In genomic region chr6:35722121-35722761, GRCh38 we compare ENCODE assay signal across 15 cellular contexts. TPM values are rescaled to one million over a fixed set of nuclear protein-coding genes. Genes with fewer than 3 reads are reported as not detected.
DNase-seq lines count a peak whose midpoint lies in the region; ATAC-seq and TF ChIP-seq lines count a peak whose summit lies in the region.
"Had no signal": no experiment of that assay in that cellular context is flagged by ENCODE, and none has a peak within 500 bp of the region (broad histone marks: within the 10 kb centered on the region; RNA-seq: fewer than 3 reads in every experiment).

No MANE protein-coding gene starts in this region.

- H3K27ac ChIP-seq in Peyer's patch (peak overlapping the region in 3 of 4 donors; percentile 91 to 100 (median 100)), coronary artery (peak overlapping the region; percentile 78 to 100), mucosa of rectum (ENCODE audit: low read depth in 2 of 2, low read length in 2 of 2) (peak overlapping the region; percentile 45 to 74), testis (peak overlapping the region; percentile 97 to 98), SJCRH30 (no peak overlapping the region)
- H3K27ac ChIP-seq: epithelial cell of prostate had no signal

- H3K9ac ChIP-seq in mucosa of rectum (ENCODE audit: low read depth in 1 of 2, low read length in 2 of 2) = peak overlapping the region in 1 of 2 donors; percentile 28

- ATAC-seq in GM21528 (IDR thresholded peaks at IDR 0.05; ENCODE audit: low FRiP score, unreplicated experiment) = no peak
- ATAC-seq: activated CD8-positive, alpha-beta T cell treated with anti-CD3 and anti-CD28 coated beads, Interleukin-2, amount 10 ng/mL, durations not matched to agents 7 days and 5 days had no signal

- no peaks in the 10 kb centered on the region for H3K36me3 ChIP-seq in Peyer's patch
- H3K36me3 ChIP-seq in mucosa of rectum (ENCODE audit: control insufficient read depth in 2 of 2, insufficient read depth in 2 of 2, low read length in 2 of 2) = peaks cover 0 to 1% of the 10 kb centered on the region in 2 donors
- H3K36me3 ChIP-seq in testis (ENCODE audit: low read depth, missing control alignments) = no peaks in the 10 kb centered on the region
- no peaks in the 10 kb centered on the region for H3K36me3 ChIP-seq in SJCRH30

- H3K4me1 ChIP-seq in Peyer's patch = peaks cover 25 to 93% (median 62%) of the 10 kb centered on the region in 4 donors
- H3K4me1 ChIP-seq in mucosa of rectum (ENCODE audit: control insufficient read depth in 2 of 2, insufficient read depth in 2 of 2, low read length in 2 of 2) = peaks cover 55 to 56% of the 10 kb centered on the region in 2 donors
- peaks cover 96% of the 10 kb centered on the region for H3K4me1 ChIP-seq in testis
- H3K4me1 ChIP-seq in SJCRH30 = peaks cover 10% of the 10 kb centered on the region

- WGBS in testis, 2 donors = 26 to 48% methylated on average over 10 of the region's 10 CpGs

- DNase-seq in Peyer's patch (peak in 2 of 3 donors; percentile 82 to 86), coronary artery (ENCODE audit: low spot score) (peak; percentile 79), testis (peak; percentile 78), SJCRH30 (no peak)
- DNase-seq in activated CD8-positive, alpha-beta memory T cell treated with anti-CD3 and anti-CD28 coated beads for 24 hours = no peak
- DNase-seq: activated CD8-positive, alpha-beta T cell treated with anti-CD3 and anti-CD28 coated beads, Interleukin-2, amount 10 ng/mL, durations not matched to agents 7 days and 5 days; anterior cingulate cortex; Kasumi-1; OCI-M1; stimulated activated CD4-positive, alpha-beta T cell treated with anti-CD3 and anti-CD28 coated beads, Interleukin-15, amount 100 ng/mL, for 24 hours had no signal

- TF ChIP-seq CTCF in Peyer's patch (IDR thresholded peaks at IDR 0.05) (peak in 2 of 6 experiments; percentile 28 to 37), coronary artery (IDR thresholded peaks at IDR 0.05) (no peak), testis (IDR thresholded peaks at IDR 0.05) (no peak)

- intact Hi-C loops in testis (cut with DNase I; ENCODE audit: low total_unique reads) = no loop called here

- H3K27me3 ChIP-seq in Peyer's patch = no peaks in the 10 kb centered on the region
- no peaks in the 10 kb centered on the region for H3K27me3 ChIP-seq in mucosa of rectum (ENCODE audit: control insufficient read depth in 2 of 2, insufficient read depth in 2 of 2, low read length in 2 of 2)
- no peaks in the 10 kb centered on the region for H3K27me3 ChIP-seq in testis
- peaks cover 12% of the 10 kb centered on the region; the same call in 1 of the 2 replicates for H3K27me3 ChIP-seq in SJCRH30

- no peaks in the 10 kb centered on the region for H3K9me3 ChIP-seq in Peyer's patch
- H3K9me3 ChIP-seq in mucosa of rectum (ENCODE audit: control insufficient read depth in 2 of 2, low read length in 2 of 2) = no peaks in the 10 kb centered on the region
- H3K9me3 ChIP-seq in testis = no peaks in the 10 kb centered on the region
- no peaks in the 10 kb centered on the region for H3K9me3 ChIP-seq in SJCRH30 (replicated peaks)

- H3K4me3 ChIP-seq in Peyer's patch (no peak overlapping the region), coronary artery (no peak overlapping the region), mucosa of rectum (ENCODE audit: low read length in 2 of 2) (no peak overlapping the region), testis (no peak overlapping the region), SJCRH30 (no peak overlapping the region)

- TF ChIP-seq POLR2A in Peyer's patch (IDR thresholded peaks at IDR 0.05) (peak in 1 of 2 donors; percentile 51), testis (IDR thresholded peaks at IDR 0.05) (no peak)

RNA-seq across cellular contexts. Expression of gene ARMC12, which starts 14.6 kb away (rescaled TPM):
- 1 to 10 TPM in 2 of 4 donors, not detected in 2; 1.3 to 2.7 TPM for total RNA-seq in Peyer's patch
- total RNA-seq in testis = 100 to 1,000 TPM in 1 of 2 donors, 10 to 100 TPM in 1; 46.8 to 104 TPM
- polyA plus RNA-seq in testis (ENCODE audit: insufficient read depth, low read depth, low replicate concordance) = 84.9 TPM
- total RNA-seq in SJCRH30 (2014; rRNA removed; shearing (Covaris generic)) = not detected in 2 replicates

RNA-seq across cellular contexts. Expression of gene FKBP5, which starts 33.5 kb away (rescaled TPM):
- total RNA-seq in Peyer's patch = 100 to 1,000 TPM; 247 to 296 (median 275) TPM
- total RNA-seq in testis = 100 to 1,000 TPM; 156 to 185 TPM
- polyA plus RNA-seq in testis (ENCODE audit: insufficient read depth, low read depth, low replicate concordance) = 86.8 TPM
- not detected in 2 replicates for total RNA-seq in SJCRH30 (2014; rRNA removed; shearing (Covaris generic))

RNA-seq across cellular contexts. Expression of gene CLPSL2, which starts 54.2 kb away (rescaled TPM):
- total RNA-seq in Peyer's patch (not detected), testis (not detected)
- not detected for polyA plus RNA-seq in testis (ENCODE audit: insufficient read depth, low read depth, low replicate concordance)
- total RNA-seq in SJCRH30 (2014; rRNA removed; shearing (Covaris generic)) = not detected in 2 replicates
- total RNA-seq: activated CD8-positive, alpha-beta T cell treated with anti-CD3 and anti-CD28 coated beads, Interleukin-2, amount 10 ng/mL, durations not matched to agents 7 days and 5 days; mononuclear cell; T-helper 1 cell treated with Interleukin-12 subunit alpha and Interleukin-12 subunit beta and Interleukin-4 antibody, amounts not matched to agents 30 ng/mL and 1 ng/mL, for 36 hours had no signal

RNA-seq across cellular contexts. Expression of gene CLPSL1, which starts 58.6 kb away (rescaled TPM):
- total RNA-seq in Peyer's patch (not detected), testis (not detected)
- polyA plus RNA-seq in testis (ENCODE audit: insufficient read depth, low read depth, low replicate concordance) = not detected
- total RNA-seq in SJCRH30 (2014; rRNA removed; shearing (Covaris generic)) = not detected in 2 replicates
- total RNA-seq: activated CD8-positive, alpha-beta T cell treated with anti-CD3 and anti-CD28 coated beads, Interleukin-2, amount 10 ng/mL, durations not matched to agents 7 days and 5 days; mononuclear cell; T-helper 1 cell treated with Interleukin-12 subunit alpha and Interleukin-12 subunit beta and Interleukin-4 antibody, amounts not matched to agents 30 ng/mL and 1 ng/mL, for 36 hours had no signal

Comparison
In these comparisons a context has a peak if more than half of its experiments do, and no peak if none do; other contexts are left out.
1. DNase-seq: peak in Peyer's patch (2 of 3), coronary artery (single experiment) and testis (single experiment); none in activated CD8-positive, alpha-beta memory T cell treated with anti-CD3 and anti-CD28 coated beads for 24 hours (single experiment) and SJCRH30 (0 of 2).
2. RNA of gene ARMC12, which starts 14.6 kb away (total RNA-seq): 46.8 to 104 TPM in testis; 1.3 to 2.7 TPM in Peyer's patch and not detected in SJCRH30; every median in the first group is over 10 times any median in the second.
3. RNA of gene FKBP5, which starts 33.5 kb away (total RNA-seq): 247 to 296 TPM in Peyer's patch and 156 to 185 TPM in testis; not detected in SJCRH30; every median in the first group is over 100 times any median in the second.